ENCODE assay signal across 1 cellular context in the genomic region with DNA sequence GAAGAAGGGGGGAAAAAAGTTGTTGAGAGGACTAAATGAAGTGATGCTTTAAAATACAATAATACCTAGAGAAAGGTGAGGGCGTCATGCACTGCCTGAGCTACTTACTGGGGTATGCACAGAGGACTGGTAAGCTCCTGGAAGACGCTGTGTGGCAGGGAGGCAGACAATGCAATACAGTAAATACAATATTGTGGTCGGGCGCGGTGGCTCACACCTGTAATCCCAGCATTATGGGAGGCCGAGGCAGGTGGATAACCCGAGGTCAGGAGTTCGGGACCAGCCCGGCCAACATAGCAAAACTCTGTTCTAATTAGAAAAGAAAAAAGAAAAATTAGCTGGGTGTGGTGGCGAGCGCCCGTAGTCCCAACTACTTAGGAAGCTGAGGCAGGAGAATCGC.
TF ChIP-seq lines count a peak whose summit lies in the region.

No MANE protein-coding gene starts in this region.

TF ChIP-seq in A549, 52 proteins besides CTCF, POLR2A, EP300 and RAD21 (continued from another document):
- TF ChIP-seq, protein P1, sequence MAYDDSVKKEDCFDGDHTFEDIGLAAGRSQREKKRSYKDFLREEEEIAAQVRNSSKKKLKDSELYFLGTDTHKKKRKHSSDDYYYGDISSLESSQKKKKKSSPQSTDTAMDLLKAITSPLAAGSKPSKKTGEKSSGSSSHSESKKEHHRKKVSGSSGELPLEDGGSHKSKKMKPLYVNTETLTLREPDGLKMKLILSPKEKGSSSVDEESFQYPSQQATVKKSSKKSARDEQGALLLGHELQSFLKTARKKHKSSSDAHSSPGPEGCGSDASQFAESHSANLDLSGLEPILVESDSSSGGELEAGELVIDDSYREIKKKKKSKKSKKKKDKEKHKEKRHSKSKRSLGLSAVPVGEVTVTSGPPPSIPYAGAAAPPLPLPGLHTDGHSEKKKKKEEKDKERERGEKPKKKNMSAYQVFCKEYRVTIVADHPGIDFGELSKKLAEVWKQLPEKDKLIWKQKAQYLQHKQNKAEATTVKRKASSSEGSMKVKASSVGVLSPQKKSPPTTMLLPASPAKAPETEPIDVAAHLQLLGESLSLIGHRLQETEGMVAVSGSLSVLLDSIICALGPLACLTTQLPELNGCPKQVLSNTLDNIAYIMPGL (CRISPR knock-in tag; IDR thresholded peaks at IDR 0.05; ENCODE audit: borderline replicate concordance) = no peak
- TF ChIP-seq KDM1A (IDR thresholded peaks at IDR 0.05; ENCODE audit: low read depth) (no peak), ZSCAN20 (CRISPR knock-in tag; IDR thresholded peaks at IDR 0.05) (no peak), TFCP2L1 (CRISPR knock-in tag; IDR thresholded peaks at IDR 0.05) (no peak), ZC3H11A (IDR thresholded peaks at IDR 0.05) (no peak), ZNF302 (CRISPR knock-in tag; IDR thresholded peaks at IDR 0.05) (no peak), RCOR1 (IDR thresholded peaks at IDR 0.05; ENCODE audit: low read depth, low read length) (no peak), POLR2AphosphoS2 (conservative IDR thresholded peaks at IDR 0.05; ENCODE audit: low read length) (no peak), RFX5 (IDR thresholded peaks at IDR 0.05) (no peak), CHD2 (IDR thresholded peaks at IDR 0.05; ENCODE audit: low read length, partially characterized antibody) (no peak), FOSL2 (IDR thresholded peaks at IDR 0.05) (no peak), FOSL2 (CRISPR knock-in tag; IDR thresholded peaks at IDR 0.05) (no peak), GATA3 (IDR thresholded peaks at IDR 0.05; ENCODE audit: borderline replicate concordance) (no peak)
- TF ChIP-seq, protein P2, sequence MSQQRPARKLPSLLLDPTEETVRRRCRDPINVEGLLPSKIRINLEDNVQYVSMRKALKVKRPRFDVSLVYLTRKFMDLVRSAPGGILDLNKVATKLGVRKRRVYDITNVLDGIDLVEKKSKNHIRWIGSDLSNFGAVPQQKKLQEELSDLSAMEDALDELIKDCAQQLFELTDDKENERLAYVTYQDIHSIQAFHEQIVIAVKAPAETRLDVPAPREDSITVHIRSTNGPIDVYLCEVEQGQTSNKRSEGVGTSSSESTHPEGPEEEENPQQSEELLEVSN (IDR thresholded peaks at IDR 0.05; ENCODE audit: borderline replicate concordance, low read depth) = no peak
TF ChIP-seq in A549: peak in this region for 0.
